Comparison of ENCODE assay signal across 22 cellular contexts in genomic region chr13:21846605-21847004, GRCh38.
"Had no signal": no experiment of that assay in that cellular context is flagged by ENCODE, and none has a peak within 500 bp of the region (broad histone marks: within the 10 kb centered on the region; RNA-seq: fewer than 3 reads in every experiment).

No MANE protein-coding gene starts in this region.

- H3K27me3 Mint-ChIP-seq: memory B cell; stimulated activated naive CD8-positive, alpha-beta T cell treated with anti-CD3 and anti-CD28 coated beads, Interleukin-15, amount 100 ng/mL, for 72 hours had no signal

- H3K9me3 Mint-ChIP-seq: memory B cell; natural killer cell; stimulated activated naive CD8-positive, alpha-beta T cell treated with anti-CD3 and anti-CD28 coated beads, Interleukin-15, amount 100 ng/mL, for 72 hours had no signal

- H3K36me3 Mint-ChIP-seq: memory B cell, natural killer cell had no signal

- H3K27me3 ChIP-seq: right atrium auricular region, suprapubic skin, transverse colon, upper lobe of right lung, uterus had no signal

- H3K27ac ChIP-seq: dorsolateral prefrontal cortex, prostate gland, right atrium auricular region, suprapubic skin, transverse colon, upper lobe of right lung, uterus had no signal

- H3K4me1 Mint-ChIP-seq: memory B cell, natural killer cell had no signal

- ATAC-seq: left ventricle myocardium superior; natural killer cell; sciatic nerve; stimulated activated naive CD8-positive, alpha-beta T cell treated with anti-CD3 and anti-CD28 coated beads, Interleukin-15, amount 100 ng/mL, for 72 hours; upper lobe of right lung had no signal

- DNase-seq: dorsolateral prefrontal cortex; effector CD4-positive, alpha-beta T cell; hypothalamus; left ventricle myocardium superior; natural killer cell; stimulated activated CD4-positive, alpha-beta T cell treated with anti-CD3 and anti-CD28 coated beads, Interleukin-12 subunit alpha, Interleukin-12 subunit beta, amount 100 ng/mL, for 4 hours; stimulated activated CD4-positive, alpha-beta T cell treated with anti-CD3 and anti-CD28 coated beads, Interleukin-1b, Interleukin-23, amount 100 ng/mL, for 48 hours; stimulated activated CD4-positive, alpha-beta T cell treated with anti-CD3 and anti-CD28 coated beads, Interleukin-4, amount 100 ng/mL, for 1 hour; stimulated activated CD8-positive, alpha-beta memory T cell treated with anti-CD3 and anti-CD28 coated beads, Interleukin-4, amount 100 ng/mL, for 48 hours; stimulated activated naive CD4-positive, alpha-beta T cell; stimulated activated naive CD8-positive, alpha-beta T cell treated with anti-CD3 and anti-CD28 coated beads, Interleukin-15, amount 100 ng/mL, for 72 hours; transverse colon; upper lobe of right lung; uterus had no signal

- H3K27ac Mint-ChIP-seq: memory B cell; natural killer cell; stimulated activated naive CD8-positive, alpha-beta T cell treated with anti-CD3 and anti-CD28 coated beads, Interleukin-15, amount 100 ng/mL, for 72 hours had no signal

- H3K4me3 ChIP-seq: dorsolateral prefrontal cortex, lung, prostate gland, right atrium auricular region, smooth muscle cell, suprapubic skin, transverse colon, upper lobe of right lung, uterus had no signal

- H3K4me3 Mint-ChIP-seq: memory B cell; natural killer cell; neural crest cell; stimulated activated naive CD8-positive, alpha-beta T cell treated with anti-CD3 and anti-CD28 coated beads, Interleukin-15, amount 100 ng/mL, for 72 hours had no signal

- H3K9me3 ChIP-seq: prostate gland, right atrium auricular region, suprapubic skin, transverse colon, upper lobe of right lung, uterus had no signal

- H3K36me3 ChIP-seq: prostate gland, right atrium auricular region, suprapubic skin, transverse colon, upper lobe of right lung, uterus had no signal

- H3K4me1 ChIP-seq: prostate gland, suprapubic skin, transverse colon had no signal
